ENCODE assay signal across 22 cellular contexts in the genomic region with DNA sequence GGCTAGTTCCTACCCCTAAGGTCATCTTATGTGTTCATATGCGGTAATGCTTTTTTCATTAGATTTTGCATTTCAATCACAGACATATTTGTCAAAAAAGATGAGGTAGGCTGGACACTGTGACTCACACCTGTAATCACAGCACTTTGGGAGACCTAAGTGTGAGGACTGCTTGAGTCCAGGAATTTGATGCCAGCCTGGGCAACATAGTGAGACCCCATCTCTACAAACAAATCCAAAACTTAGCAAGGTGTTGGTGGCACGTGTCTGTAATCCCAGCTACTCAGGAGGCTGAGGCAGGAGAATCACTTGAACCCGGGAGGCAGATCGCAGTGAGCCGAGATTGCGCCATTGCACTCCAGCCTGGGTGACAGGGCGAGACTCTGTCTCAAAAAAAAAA. TPM values are rescaled to one million over a fixed set of nuclear protein-coding genes. Genes with fewer than 3 reads are reported as not detected.
DNase-seq lines count a peak whose midpoint lies in the region; FAIRE-seq and TF ChIP-seq lines count a peak whose summit lies in the region.
"Had no signal": no experiment of that assay in that cellular context is flagged by ENCODE, and none has a peak within 500 bp of the region (broad histone marks: within the 10 kb centered on the region; RNA-seq: fewer than 3 reads in every experiment).

No MANE protein-coding gene starts in this region.

- H3K36me3 ChIP-seq in HEK293 (ENCODE audit: control insufficient read depth in 2 of 2, insufficient read depth in 1 of 2, low read length in 2 of 2): no peaks in the 10 kb centered on the region
- no peaks in the 10 kb centered on the region for H3K36me3 ChIP-seq in astrocyte (ENCODE audit: insufficient read depth, low read length)
- no peaks in the 10 kb centered on the region for H3K36me3 ChIP-seq in endothelial cell of umbilical vein (ENCODE audit: control insufficient read depth in 2 of 2, extremely low read depth in 1 of 2, insufficient read depth in 2 of 2, low read length in 2 of 2)
- H3K36me3 ChIP-seq: BE2C; BLaER1 treated with 17β-estradiol and CSF1 and Interleukin-3, amounts not matched to agents 10 nM and 100 nM had no signal

- POLR2A ChIA-PET in HEK293 (lab: Yijun Ruan, JAX) (no interaction called here), endothelial cell of umbilical vein (lab: Charles Lee) (no interaction called here)

- H3K27me3 ChIP-seq in astrocyte (ENCODE audit: insufficient read depth, low read length) (no peaks in the 10 kb centered on the region), endothelial cell of umbilical vein (ENCODE audit: control insufficient read depth in 2 of 2, insufficient read depth in 2 of 2, low read length in 2 of 2) (no peaks in the 10 kb centered on the region)
- H3K27me3 ChIP-seq: BE2C had no signal

- H3K36me3 Mint-ChIP-seq in CD14-positive monocyte (no peaks in the 10 kb centered on the region), astrocyte (ENCODE audit: low read depth, unreplicated experiment) (no peaks in the 10 kb centered on the region)
- H3K36me3 Mint-ChIP-seq: CD4-positive, alpha-beta memory T cell had no signal

- H4K20me1 ChIP-seq in astrocyte (ENCODE audit: insufficient read depth, low read length) (no peaks in the 10 kb centered on the region), endothelial cell of umbilical vein (replicated peaks; ENCODE audit: control insufficient read depth, extremely low read depth, insufficient read depth, low read length) (no peaks in the 10 kb centered on the region)
- H4K20me1 ChIP-seq: BLaER1 treated with 17β-estradiol and CSF1 and Interleukin-3, amounts not matched to agents 10 nM and 100 nM had no signal

- H3K4me3 Mint-ChIP-seq in CD14-positive monocyte (no peak overlapping the region), astrocyte (ENCODE audit: unreplicated experiment) (no peak overlapping the region)
- H3K4me3 Mint-ChIP-seq: CD4-positive, alpha-beta memory T cell; GM23338; H9; HFFc6 had no signal

- H3K79me2 ChIP-seq in astrocyte (ENCODE audit: insufficient read depth, low read length) (no peaks in the 10 kb centered on the region), endothelial cell of umbilical vein (ENCODE audit: control insufficient read depth, insufficient read depth, low read length) (no peaks in the 10 kb centered on the region)

- H3K9me3 Mint-ChIP-seq in CD14-positive monocyte (no peaks in the 10 kb centered on the region), astrocyte (ENCODE audit: unreplicated experiment) (no peaks in the 10 kb centered on the region)
- H3K9me3 Mint-ChIP-seq: CD4-positive, alpha-beta memory T cell; GM23338; HFFc6 had no signal

- H3K4me2 ChIP-seq in astrocyte (ENCODE audit: low read length) (no peak overlapping the region), endothelial cell of umbilical vein (ENCODE audit: insufficient read depth, low read length) (no peak overlapping the region)
- H3K4me2 ChIP-seq: A549; BLaER1 treated with 17β-estradiol and CSF1 and Interleukin-3, amounts not matched to agents 10 nM and 100 nM; GM23338 had no signal

- H3K4me1 ChIP-seq in HEK293 (ENCODE audit: control insufficient read depth, insufficient read depth, low read length): no peaks in the 10 kb centered on the region
- H3K4me1 ChIP-seq in astrocyte (ENCODE audit: insufficient read depth, low read length): no peaks in the 10 kb centered on the region
- peaks cover 2% of the 10 kb centered on the region for H3K4me1 ChIP-seq in endothelial cell of umbilical vein (ENCODE audit: control insufficient read depth, extremely low read depth, insufficient read depth, low read length)
- H3K4me1 ChIP-seq: BE2C, Caco-2 had no signal

- H3K9ac ChIP-seq in astrocyte (ENCODE audit: low read length) (no peak overlapping the region), endothelial cell of umbilical vein (replicated peaks; ENCODE audit: extremely low read depth, insufficient read depth, low read length) (no peak overlapping the region)
- H3K9ac ChIP-seq: BLaER1 treated with 17β-estradiol and CSF1 and Interleukin-3, amounts not matched to agents 10 nM and 100 nM had no signal

- H3K27ac Mint-ChIP-seq in CD14-positive monocyte (peak overlapping the region in 6 of 7 donors; percentile 62 to 82 (median 66)), astrocyte (ENCODE audit: unreplicated experiment) (no peak overlapping the region)
- H3K27ac Mint-ChIP-seq: GM23338, H9, HFFc6 had no signal

- dilution Hi-C loops in endothelial cell of umbilical vein (cut with MboI; ENCODE audit: extremely low pct_ligation_motif_present, low sequenced_read_pairs): no loop called here

- H3K27me3 Mint-ChIP-seq in CD14-positive monocyte (ENCODE audit: low read depth in 3 of 3): no peaks in the 10 kb centered on the region
- H3K27me3 Mint-ChIP-seq in astrocyte (ENCODE audit: low read depth, unreplicated experiment): no peaks in the 10 kb centered on the region
- H3K27me3 Mint-ChIP-seq: CD4-positive, alpha-beta memory T cell had no signal

- H3K4me1 Mint-ChIP-seq in CD14-positive monocyte (peaks cover 11% of the 10 kb centered on the region), astrocyte (ENCODE audit: low read depth, unreplicated experiment) (no peaks in the 10 kb centered on the region)
- H3K4me1 Mint-ChIP-seq: GM23338, H9 had no signal

- H3K4me3 ChIP-seq in HEK293 (ENCODE audit: low read depth, low read length) (no peak overlapping the region), astrocyte (ENCODE audit: insufficient read depth, low read depth, low read length) (no peak overlapping the region), endothelial cell of umbilical vein (replicated peaks in 1 of 3; ENCODE audit: insufficient read depth in 1 of 3, low read depth in 1 of 3, low read length in 3 of 3) (no peak overlapping the region)
- H3K4me3 ChIP-seq: A549; BLaER1 treated with 17β-estradiol and CSF1 and Interleukin-3, amounts not matched to agents 10 nM and 100 nM; GM23338 had no signal

- no peak for TF ChIP-seq POLR2A in endothelial cell of umbilical vein (IDR thresholded peaks at IDR 0.05; ENCODE audit: low read depth, low read length)

- FAIRE-seq in astrocyte (lab: Jason Lieb, UNC): peak; percentile 98
- peak; percentile 71 for FAIRE-seq in endothelial cell of umbilical vein (lab: Jason Lieb, UNC)

- H2AFZ ChIP-seq in astrocyte (ENCODE audit: low read depth, low read length) (no peak overlapping the region), endothelial cell of umbilical vein (ENCODE audit: low read depth, low read length) (no peak overlapping the region)
- H2AFZ ChIP-seq: GM23338 had no signal

- intact Hi-C loops in CD14-positive monocyte (cut with micrococcal nuclease): no loop called here
- intact Hi-C loops in endothelial cell of umbilical vein (cut with micrococcal nuclease): no loop called here

- BruUV-seq in endothelial cell of umbilical vein (replicated peaks; lab: Mats Ljungman, UMichigan): no TSS peak

- TF ChIP-seq CTCF in CD14-positive monocyte (IDR thresholded peaks at IDR 0.05) (no peak), HEK293 (tag by site-specific recombination; IDR thresholded peaks at IDR 0.05) (no peak), astrocyte (IDR thresholded peaks at IDR 0.05; ENCODE audit: insufficient read depth, low read depth, low read length) (no peak), endothelial cell of umbilical vein (IDR thresholded peaks at IDR 0.05; ENCODE audit: extremely low read depth in 1 of 2, insufficient read depth in 1 of 2, low read depth in 1 of 2, low read length in 2 of 2) (no peak)

- H3K9me1 ChIP-seq in endothelial cell of umbilical vein (replicated peaks; ENCODE audit: control insufficient read depth, extremely low read depth, insufficient read depth, low read length): no peaks in the 10 kb centered on the region

- DNase-seq in CD14-positive monocyte (ENCODE audit: low spot score) (no peak), astrocyte (ENCODE audit: low read depth) (no peak), endothelial cell of umbilical vein (ENCODE audit: low read depth, low spot score) (no peak), substantia nigra (lab: John Stamatoyannopoulos, UW) (no peak), 8988T (no peak), COLO829 (ENCODE audit: low spot score) (no peak), cerebellum (ENCODE audit: low spot score) (no peak)
- DNase-seq: ACHN; AML-193; BE2C; Caco-2; CD4-positive, alpha-beta memory T cell; DMS153; DND-41; H9; HFFc6 had no signal

- H3K27ac ChIP-seq in HEK293 (ENCODE audit: extremely low read depth, low read depth, low read length) (no peak overlapping the region), astrocyte (ENCODE audit: low read depth, low read length) (no peak overlapping the region), endothelial cell of umbilical vein (ENCODE audit: insufficient read depth, low read depth, low read length) (no peak overlapping the region), substantia nigra (ENCODE audit: low read depth, low read length, poor library complexity, severe bottlenecking) (no peak overlapping the region)
- H3K27ac ChIP-seq: 22Rv1; A549; BLaER1 treated with 17β-estradiol and CSF1 and Interleukin-3, amounts not matched to agents 10 nM and 100 nM had no signal

- no peaks in the 10 kb centered on the region; the same call in 1 of the 2 replicates for H3K9me3 ChIP-seq in HEK293 (ENCODE audit: control insufficient read depth, insufficient read depth, low read depth, low read length)
- no peaks in the 10 kb centered on the region for H3K9me3 ChIP-seq in astrocyte (ENCODE audit: insufficient read depth, low read depth, low read length)
- H3K9me3 ChIP-seq in endothelial cell of umbilical vein (replicated peaks; ENCODE audit: control insufficient read depth, insufficient read depth, low read length): no peaks in the 10 kb centered on the region
- H3K9me3 ChIP-seq: A549, BE2C, Caco-2 had no signal

- CTCF ChIA-PET in HEK293 (lab: Yijun Ruan, JAX): interaction anchor here (0.7 kb wide), 1 partner anchor 767 kb away, joined by 3 read pairs; no protein-coding TSS in a partner anchor
- CTCF ChIA-PET in endothelial cell of umbilical vein (lab: Charles Lee): no interaction called here

RNA-seq across cellular contexts. Expression of a gene that starts 23.5 kb away (rescaled TPM):
- polyA plus RNA-seq in CD14-positive monocyte (not detected), endothelial cell of umbilical vein (0.12 and 0.18 TPM in 2 replicates)
- total RNA-seq in astrocyte (0.32 TPM in 1 of 2 replicates, not detected in the other), endothelial cell of umbilical vein (not detected in 2 replicates), cerebellum (not detected)
- 0.21 and 0.32 TPM in 2 replicates for polyA plus RNA-seq in endothelial cell of umbilical vein (2011; cell fraction: cytosol; rRNA removed)
- 0.32 TPM in 1 of 2 replicates, not detected in the other for polyA plus RNA-seq in endothelial cell of umbilical vein (2011; cell fraction: nucleus; rRNA removed)
- 0.94 TPM in 1 of 2 replicates, not detected in the other for polyA plus RNA-seq in endothelial cell of umbilical vein (2012)
- polyA minus RNA-seq in endothelial cell of umbilical vein: 0.41 TPM in 1 of 2 replicates, not detected in the other
- not detected for polyA minus RNA-seq in endothelial cell of umbilical vein (2011; cell fraction: cytosol; rRNA and poly(A)+ RNA removed)
- not detected in 2 replicates for polyA minus RNA-seq in endothelial cell of umbilical vein (2011; cell fraction: nucleus; rRNA and poly(A)+ RNA removed)
- total RNA-seq: Caco-2; CD4-positive, alpha-beta memory T cell; H4 had no signal
- polyA plus RNA-seq: A549, GM23338 had no signal

RNA-seq across cellular contexts. Expression of a gene that starts 35.4 kb away (rescaled TPM):
- polyA plus RNA-seq in CD14-positive monocyte: 1 to 10 TPM; 2.3 to 3.8 TPM
- total RNA-seq in astrocyte: 15.0 and 17.2 TPM in 2 replicates
- total RNA-seq in endothelial cell of umbilical vein: 8.7 and 8.8 TPM in 2 replicates
- polyA plus RNA-seq in endothelial cell of umbilical vein: 2.1 and 3.1 TPM in 2 replicates
- 2.1 and 2.4 TPM in 2 replicates for polyA plus RNA-seq in endothelial cell of umbilical vein (2011; cell fraction: cytosol; rRNA removed)
- 3.3 and 5.0 TPM in 2 replicates for polyA plus RNA-seq in endothelial cell of umbilical vein (2011; cell fraction: nucleus; rRNA removed)
- 6.1 and 7.6 TPM in 2 replicates for polyA plus RNA-seq in endothelial cell of umbilical vein (2012)
- polyA minus RNA-seq in endothelial cell of umbilical vein: 12.9 and 13.2 TPM in 2 replicates
- 17.9 TPM for polyA minus RNA-seq in endothelial cell of umbilical vein (2011; cell fraction: cytosol; rRNA and poly(A)+ RNA removed)
- polyA minus RNA-seq in endothelial cell of umbilical vein (2011; cell fraction: nucleus; rRNA and poly(A)+ RNA removed): 10.5 and 16.4 TPM in 2 replicates
- total RNA-seq in cerebellum: 12.9 TPM

RNA-seq across cellular contexts. Expression of a gene that starts 46.6 kb away (rescaled TPM):
- polyA plus RNA-seq in CD14-positive monocyte (100 to 1,000 TPM; 526 to 560 TPM), endothelial cell of umbilical vein (736 and 743 TPM in 2 replicates)
- total RNA-seq in astrocyte (246 and 250 TPM in 2 replicates), endothelial cell of umbilical vein (229 and 230 TPM in 2 replicates), cerebellum (120 TPM)
- polyA plus RNA-seq in endothelial cell of umbilical vein (2011; cell fraction: cytosol; rRNA removed): 931 and 979 TPM in 2 replicates
- polyA plus RNA-seq in endothelial cell of umbilical vein (2011; cell fraction: nucleus; rRNA removed): 265 and 279 TPM in 2 replicates
- polyA plus RNA-seq in endothelial cell of umbilical vein (2012): 535 and 556 TPM in 2 replicates
- 144 and 152 TPM in 2 replicates for polyA minus RNA-seq in endothelial cell of umbilical vein
- polyA minus RNA-seq in endothelial cell of umbilical vein (2011; cell fraction: cytosol; rRNA and poly(A)+ RNA removed): 213 TPM
- 32.3 and 49.9 TPM in 2 replicates for polyA minus RNA-seq in endothelial cell of umbilical vein (2011; cell fraction: nucleus; rRNA and poly(A)+ RNA removed)

RNA-seq across cellular contexts. Expression of a gene that starts 50.7 kb away (rescaled TPM):
- polyA plus RNA-seq in CD14-positive monocyte: 10 to 100 TPM; 20.0 to 29.3 TPM
- 84.3 and 95.6 TPM in 2 replicates for total RNA-seq in astrocyte
- 66.9 and 70.2 TPM in 2 replicates for total RNA-seq in endothelial cell of umbilical vein
- 21.8 and 36.3 TPM in 2 replicates for polyA plus RNA-seq in endothelial cell of umbilical vein
- 26.3 and 26.8 TPM in 2 replicates for polyA plus RNA-seq in endothelial cell of umbilical vein (2011; cell fraction: cytosol; rRNA removed)
- polyA plus RNA-seq in endothelial cell of umbilical vein (2011; cell fraction: nucleus; rRNA removed): 23.3 and 23.7 TPM in 2 replicates
- polyA plus RNA-seq in endothelial cell of umbilical vein (2012): 76.6 and 77.2 TPM in 2 replicates
- 111 and 130 TPM in 2 replicates for polyA minus RNA-seq in endothelial cell of umbilical vein
- polyA minus RNA-seq in endothelial cell of umbilical vein (2011; cell fraction: cytosol; rRNA and poly(A)+ RNA removed): 83.5 TPM
- polyA minus RNA-seq in endothelial cell of umbilical vein (2011; cell fraction: nucleus; rRNA and poly(A)+ RNA removed): 39.6 and 60.3 TPM in 2 replicates
- total RNA-seq in cerebellum: 33.6 TPM
